18 cellular contexts compared by ENCODE assay signal in the genomic region with DNA sequence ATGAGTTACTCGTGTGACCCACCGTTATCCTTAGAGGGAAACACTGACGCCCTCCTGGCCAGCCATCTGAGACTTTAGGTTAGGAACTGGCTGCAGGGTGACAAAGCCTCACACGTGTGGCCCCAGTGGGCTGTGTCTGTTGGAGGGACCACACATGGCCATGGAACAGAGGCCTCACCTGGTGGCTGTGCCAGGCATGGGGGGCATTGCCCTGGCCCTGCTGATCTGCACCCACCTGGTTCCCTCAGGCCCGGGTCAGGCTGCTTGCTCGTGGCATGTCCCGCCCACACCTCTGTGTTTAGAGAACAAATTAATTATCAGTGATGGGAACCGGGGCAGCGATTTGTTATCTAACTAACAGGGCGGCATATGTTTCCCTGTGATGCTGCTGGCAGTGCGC.
"Had no signal": no experiment of that assay in that cellular context is flagged by ENCODE, and none has a peak within 500 bp of the region (broad histone marks: within the 10 kb centered on the region; RNA-seq: fewer than 3 reads in every experiment).

No MANE protein-coding gene starts in this region.

- DNase-seq: dermis blood vessel endothelial cell; dorsolateral prefrontal cortex; effector CD4-positive, alpha-beta T cell; effector memory CD4-positive, alpha-beta T cell; foreskin keratinocyte; heart left ventricle; hippocampal formation; left cardiac atrium; left ventricle myocardium superior; lower lobe of right lung; mesendoderm; midbrain; naive B cell; naive thymus-derived CD8-positive, alpha-beta T cell had no signal

- H3K4me1 ChIP-seq: foreskin keratinocyte, gastroesophageal sphincter, heart left ventricle, left lung, lower lobe of right lung had no signal

- H3K9me3 ChIP-seq: gastroesophageal sphincter, lower lobe of right lung had no signal

- H3K4me3 ChIP-seq: coronary artery, dorsolateral prefrontal cortex, esophagus muscularis mucosa, gastroesophageal sphincter, heart left ventricle, left lung, lower lobe of right lung had no signal

- H3K27me3 ChIP-seq: dorsolateral prefrontal cortex, esophagus muscularis mucosa, foreskin keratinocyte, gastroesophageal sphincter, heart left ventricle had no signal

- H3K27ac ChIP-seq: coronary artery, dorsolateral prefrontal cortex, esophagus muscularis mucosa, foreskin keratinocyte, gastroesophageal sphincter, heart left ventricle, left lung, lower lobe of right lung had no signal

- H3K36me3 ChIP-seq: heart left ventricle, left lung, lower lobe of right lung had no signal

- ATAC-seq: foreskin keratinocyte; gastroesophageal sphincter; heart left ventricle; left cardiac atrium; left lung; left ventricle myocardium superior; lower lobe of right lung; naive thymus-derived CD8-positive, alpha-beta T cell had no signal
